Comparison of ENCODE assay signal across 8 cellular contexts in genomic region chr14:104752338-104752734, GRCh38. TPM values are rescaled to one million over a fixed set of nuclear protein-coding genes. Genes with fewer than 3 reads are reported as not detected.
DNase-seq lines count a peak whose midpoint lies in the region; ATAC-seq and TF ChIP-seq lines count a peak whose summit lies in the region.

No MANE protein-coding gene starts in this region.

- H3K4me1 ChIP-seq in HEK293 (ENCODE audit: control insufficient read depth, insufficient read depth, low read length) (no peaks in the 10 kb centered on the region; the same call in 1 of the 2 replicates), foreskin keratinocyte (peaks cover 16% of the 10 kb centered on the region)

- H3K27me3 ChIP-seq in foreskin keratinocyte, result no peaks in the 10 kb centered on the region

- H3K9me3 Mint-ChIP-seq in stimulated activated effector memory CD8-positive, alpha-beta T cell treated with anti-CD3 and anti-CD28 coated beads, Interleukin-12 subunit alpha, Interleukin-12 subunit beta, amount 100 ng/mL, for 72 hours, result no peaks in the 10 kb centered on the region

- H3K4me3 Mint-ChIP-seq in stimulated activated effector memory CD8-positive, alpha-beta T cell treated with anti-CD3 and anti-CD28 coated beads, Interleukin-12 subunit alpha, Interleukin-12 subunit beta, amount 100 ng/mL, for 72 hours, result peak overlapping the region; percentile 95

- POLR2A ChIA-PET in HEK293 (lab: Yijun Ruan, JAX), result interaction anchor here (0.6 to 2.4 kb wide), 21 partner anchors 9 to 549 kb away, joined by 3 to 14 read pairs (median 4); partner anchors contain the start of gene CEP170B

- peak overlapping the region; percentile 95 for H3K27ac Mint-ChIP-seq in stimulated activated effector memory CD8-positive, alpha-beta T cell treated with anti-CD3 and anti-CD28 coated beads, Interleukin-12 subunit alpha, Interleukin-12 subunit beta, amount 100 ng/mL, for 72 hours

- peaks cover 36% of the 10 kb centered on the region for H3K4me1 Mint-ChIP-seq in stimulated activated effector memory CD8-positive, alpha-beta T cell treated with anti-CD3 and anti-CD28 coated beads, Interleukin-12 subunit alpha, Interleukin-12 subunit beta, amount 100 ng/mL, for 72 hours

- H3K27ac ChIP-seq in HEK293 (ENCODE audit: extremely low read depth, low read depth, low read length), result peak overlapping the region; percentile 83
- H3K27ac ChIP-seq in foreskin keratinocyte, result peak overlapping the region; percentile 26

- TF ChIP-seq CTCF in GM12875 (IDR thresholded peaks at IDR 0.05; ENCODE audit: borderline replicate concordance, insufficient read depth, low read depth, low read length) (no peak), HEK293 (tag by site-specific recombination; IDR thresholded peaks at IDR 0.05) (no peak), foreskin keratinocyte (conservative IDR thresholded peaks at IDR 0.05) (no peak)

- H3K4me3 ChIP-seq in GM12875 (ENCODE audit: low read depth, low read length), result peak overlapping the region; percentile 67
- H3K4me3 ChIP-seq in HEK293 (ENCODE audit: low read depth, low read length), result peak overlapping the region; percentile 32

- peaks cover 0 to 36% of the 10 kb centered on the region in 2 experiments; a peak in 1 of 3 replicates for H3K36me3 ChIP-seq in HEK293 (ENCODE audit: control insufficient read depth in 2 of 2, insufficient read depth in 1 of 2, low read length in 2 of 2)

- H3K9me3 ChIP-seq in HEK293 (ENCODE audit: control insufficient read depth, insufficient read depth, low read depth, low read length), result no peaks in the 10 kb centered on the region

- DNase-seq in foreskin keratinocyte, result no peak
- no peak for DNase-seq in stimulated activated effector memory CD8-positive, alpha-beta T cell treated with anti-CD3 and anti-CD28 coated beads, Interleukin-12 subunit alpha, Interleukin-12 subunit beta, amount 100 ng/mL, for 72 hours (ENCODE audit: low spot score in 2 of 2)
- no peak for DNase-seq in stimulated activated CD4-positive, alpha-beta T cell treated with anti-CD3 and anti-CD28 coated beads, Interleukin-15, amount 100 ng/mL, for 24 hours
- no peak for DNase-seq in NCI-H748 treated with DMSO at 0.1 percent for 48 hours (lab: John Stamatoyannopoulos, UW)

- peak; percentile 94 for ATAC-seq in SK-N-SH treated with all-trans-retinoic acid at 6 μM for 48 hours
- peak; percentile 0 for ATAC-seq in foreskin keratinocyte
- ATAC-seq in stimulated activated effector memory CD8-positive, alpha-beta T cell treated with anti-CD3 and anti-CD28 coated beads, Interleukin-12 subunit alpha, Interleukin-12 subunit beta, amount 100 ng/mL, for 72 hours, result peak; percentile 3
- no peak for ATAC-seq in HG03135 (IDR thresholded peaks at IDR 0.05; ENCODE audit: unreplicated experiment)

- H3K36me3 Mint-ChIP-seq in stimulated activated effector memory CD8-positive, alpha-beta T cell treated with anti-CD3 and anti-CD28 coated beads, Interleukin-12 subunit alpha, Interleukin-12 subunit beta, amount 100 ng/mL, for 72 hours, result peaks cover 35% of the 10 kb centered on the region

- CTCF ChIA-PET in HEK293 (lab: Yijun Ruan, JAX), result interaction anchor here (0.6 to 1.7 kb wide), 8 partner anchors 14 to 254 kb away, joined by 3 to 7 read pairs (median 3); partner anchors contain the start of gene ADSS1

TF ChIP-seq in HEK293, 187 proteins besides CTCF, POLR2A, EP300 and RAD21:
- no peak for TF ChIP-seq MZF1 (tag by site-specific recombination; IDR thresholded peaks at IDR 0.05; ENCODE audit: borderline replicate concordance)
- no peak for TF ChIP-seq ZNF223 (tag by site-specific recombination; IDR thresholded peaks at IDR 0.05)
- TF ChIP-seq ZNF549 (tag by site-specific recombination; IDR thresholded peaks at IDR 0.05), result no peak
- TF ChIP-seq ZNF394 (tag by site-specific recombination; IDR thresholded peaks at IDR 0.05; ENCODE audit: borderline replicate concordance), result no peak
- TF ChIP-seq HOXD13 (CRISPR knock-in tag; IDR thresholded peaks at IDR 0.05; ENCODE audit: borderline replicate concordance), result no peak
- no peak for TF ChIP-seq WT1 (tag by site-specific recombination; IDR thresholded peaks at IDR 0.05)

TF ChIP-seq in SK-N-SH treated with all-trans-retinoic acid at 6 μM for 48 hours, 23 proteins besides CTCF, POLR2A, EP300 and RAD21:
- TF ChIP-seq SNAI2 (CRISPR knock-in tag; IDR thresholded peaks at IDR 0.05), result no peak
- TF ChIP-seq ZNF8 (CRISPR knock-in tag; IDR thresholded peaks at IDR 0.05), result no peak
- TF ChIP-seq, protein P1, sequence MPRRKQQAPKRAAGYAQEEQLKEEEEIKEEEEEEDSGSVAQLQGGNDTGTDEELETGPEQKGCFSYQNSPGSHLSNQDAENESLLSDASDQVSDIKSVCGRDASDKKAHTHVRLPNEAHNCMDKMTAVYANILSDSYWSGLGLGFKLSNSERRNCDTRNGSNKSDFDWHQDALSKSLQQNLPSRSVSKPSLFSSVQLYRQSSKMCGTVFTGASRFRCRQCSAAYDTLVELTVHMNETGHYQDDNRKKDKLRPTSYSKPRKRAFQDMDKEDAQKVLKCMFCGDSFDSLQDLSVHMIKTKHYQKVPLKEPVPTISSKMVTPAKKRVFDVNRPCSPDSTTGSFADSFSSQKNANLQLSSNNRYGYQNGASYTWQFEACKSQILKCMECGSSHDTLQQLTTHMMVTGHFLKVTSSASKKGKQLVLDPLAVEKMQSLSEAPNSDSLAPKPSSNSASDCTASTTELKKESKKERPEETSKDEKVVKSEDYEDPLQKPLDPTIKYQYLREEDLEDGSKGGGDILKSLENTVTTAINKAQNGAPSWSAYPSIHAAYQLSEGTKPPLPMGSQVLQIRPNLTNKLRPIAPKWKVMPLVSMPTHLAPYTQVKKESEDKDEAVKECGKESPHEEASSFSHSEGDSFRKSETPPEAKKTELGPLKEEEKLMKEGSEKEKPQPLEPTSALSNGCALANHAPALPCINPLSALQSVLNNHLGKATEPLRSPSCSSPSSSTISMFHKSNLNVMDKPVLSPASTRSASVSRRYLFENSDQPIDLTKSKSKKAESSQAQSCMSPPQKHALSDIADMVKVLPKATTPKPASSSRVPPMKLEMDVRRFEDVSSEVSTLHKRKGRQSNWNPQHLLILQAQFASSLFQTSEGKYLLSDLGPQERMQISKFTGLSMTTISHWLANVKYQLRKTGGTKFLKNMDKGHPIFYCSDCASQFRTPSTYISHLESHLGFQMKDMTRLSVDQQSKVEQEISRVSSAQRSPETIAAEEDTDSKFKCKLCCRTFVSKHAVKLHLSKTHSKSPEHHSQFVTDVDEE (CRISPR knock-in tag; IDR thresholded peaks at IDR 0.05), result no peak
- TF ChIP-seq CSDC2 (CRISPR knock-in tag; IDR thresholded peaks at IDR 0.05), result no peak
- no peak for TF ChIP-seq ESRRG (CRISPR knock-in tag; IDR thresholded peaks at IDR 0.05)
- no peak for TF ChIP-seq BACH2 (CRISPR knock-in tag; IDR thresholded peaks at IDR 0.05; ENCODE audit: borderline replicate concordance)
- no peak for TF ChIP-seq ZNF565 (CRISPR knock-in tag; conservative IDR thresholded peaks at IDR 0.05; ENCODE audit: low read depth)
- no peak for TF ChIP-seq ZNF70 (CRISPR knock-in tag; IDR thresholded peaks at IDR 0.05)
- TF ChIP-seq ZFP3 (CRISPR knock-in tag; IDR thresholded peaks at IDR 0.05), result no peak
- TF ChIP-seq ISL1 (CRISPR knock-in tag; IDR thresholded peaks at IDR 0.05), result no peak

RNA-seq across cellular contexts. Expression of gene SIVA1, which starts 0.6 kb away (rescaled TPM):
- 110 and 114 TPM in 2 replicates for total RNA-seq in foreskin keratinocyte
- 182 and 190 TPM in 2 replicates for polyA plus RNA-seq in foreskin keratinocyte

RNA-seq across cellular contexts. Expression of gene ADSS1, which starts 28.3 kb away (rescaled TPM):
- total RNA-seq in foreskin keratinocyte, result 0.63 and 1.2 TPM in 2 replicates
- 0.43 and 1.1 TPM in 2 replicates for polyA plus RNA-seq in foreskin keratinocyte

RNA-seq across cellular contexts. Expression of gene AKT1, which starts 43.2 kb away (rescaled TPM):
- 147 and 156 TPM in 2 replicates for total RNA-seq in foreskin keratinocyte
- polyA plus RNA-seq in foreskin keratinocyte, result 113 and 123 TPM in 2 replicates

RNA-seq across cellular contexts. Expression of gene ZBTB42, which starts 48.6 kb away (rescaled TPM):
- 2.3 TPM in 2 replicates for total RNA-seq in foreskin keratinocyte
- 1.8 and 1.9 TPM in 2 replicates for polyA plus RNA-seq in foreskin keratinocyte
